22 cellular contexts compared by ENCODE assay signal in genomic region chr19:33399745-33400681, GRCh38. TPM values are rescaled to one million over a fixed set of nuclear protein-coding genes. Genes with fewer than 3 reads are reported as not detected.
A peak's percentile ranks its signal among the peaks of the same experiment; 100 is the strongest.
DNase-seq lines count a peak whose midpoint lies in the region; ATAC-seq and TF ChIP-seq lines count a peak whose summit lies in the region.
"Had no signal": no experiment of that assay in that cellular context is flagged by ENCODE, and none has a peak within 500 bp of the region (broad histone marks: within the 10 kb centered on the region; RNA-seq: fewer than 3 reads in every experiment).

No MANE protein-coding gene starts in this region.

- TF ChIP-seq POLR2A in esophagus squamous epithelium (IDR thresholded peaks at IDR 0.05), result no peak

- H3K27ac ChIP-seq in lower lobe of right lung, result no peak overlapping the region
- H3K27ac ChIP-seq in tibial artery, result no peak overlapping the region
- H3K27ac ChIP-seq in esophagus squamous epithelium, result no peak overlapping the region
- no peak overlapping the region for H3K27ac ChIP-seq in ascending aorta
- H3K27ac ChIP-seq: adrenal gland, brain microvascular endothelial cell, epithelial cell of prostate, neutrophil, psoas muscle, skin epidermis had no signal

- TF ChIP-seq CTCF in WTC11 (IDR thresholded peaks at IDR 0.05) (no peak), lower lobe of right lung (IDR thresholded peaks at IDR 0.05) (no peak), tibial artery (IDR thresholded peaks at IDR 0.05) (no peak), esophagus squamous epithelium (IDR thresholded peaks at IDR 0.05) (no peak), ascending aorta (IDR thresholded peaks at IDR 0.05) (no peak)

- intact Hi-C loops in lower lobe of right lung (cut with DNase I), result no loop called here
- intact Hi-C loops in tibial artery (cut with DNase I; ENCODE audit: low total_unique reads), result loop anchor here (10.0 kb wide), 1 partner anchor 95 kb away; the partner anchor contains the start of gene CEBPA
- intact Hi-C loops in esophagus squamous epithelium (cut with DNase I), result no loop called here
- intact Hi-C loops in ascending aorta (cut with DNase I), result loop anchor here (10.0 kb wide), 1 partner anchor 255 kb away; no protein-coding TSS in a partner anchor

- WGBS in esophagus squamous epithelium, 2 donors, result 90 to 93% methylated on average over 3 to 8 of the region's 22 CpGs

- H3K27ac Mint-ChIP-seq in activated naive CD8-positive, alpha-beta T cell treated with anti-CD3 and anti-CD28 coated beads, Interleukin-2, amount 10 ng/mL, durations not matched to agents 7 days and 5 days, result no peak overlapping the region
- no peak overlapping the region for H3K27ac Mint-ChIP-seq in activated naive CD8-positive, alpha-beta T cell treated with anti-CD3 and anti-CD28 coated beads for 36 hours
- no peak overlapping the region for H3K27ac Mint-ChIP-seq in WTC11
- H3K27ac Mint-ChIP-seq: memory B cell; T-helper 1 cell treated with Interleukin-12 subunit alpha and Interleukin-12 subunit beta and Interleukin-4 antibody, amounts not matched to agents 30 μg/mL and 1 μg/mL, for 36 hours had no signal

- H3K27me3 Mint-ChIP-seq in activated naive CD8-positive, alpha-beta T cell treated with anti-CD3 and anti-CD28 coated beads, Interleukin-2, amount 10 ng/mL, durations not matched to agents 7 days and 5 days, result no peaks in the 10 kb centered on the region
- H3K27me3 Mint-ChIP-seq in activated naive CD8-positive, alpha-beta T cell treated with anti-CD3 and anti-CD28 coated beads for 36 hours, result no peaks in the 10 kb centered on the region
- no peaks in the 10 kb centered on the region for H3K27me3 Mint-ChIP-seq in WTC11 (ENCODE audit: low read depth)
- H3K27me3 Mint-ChIP-seq: memory B cell, type B pancreatic cell had no signal

- H3K4me1 ChIP-seq in lower lobe of right lung, result peaks cover 24% of the 10 kb centered on the region
- H3K4me1 ChIP-seq in tibial artery, result peaks cover 0 to 28% (median 23%) of the 10 kb centered on the region in 4 donors
- H3K4me1 ChIP-seq in esophagus squamous epithelium, result peaks cover 10 to 31% (median 23%) of the 10 kb centered on the region in 3 donors
- peaks cover 0 to 11% of the 10 kb centered on the region in 2 donors for H3K4me1 ChIP-seq in ascending aorta

- CTCF ChIA-PET in WTC11 (lab: Charles Lee), result interaction anchor here (1.0 to 6.2 kb wide), 8 partner anchors 7 to 378 kb away, joined by 3 to 46 read pairs (median 4); no protein-coding TSS in a partner anchor

- H3K4me3 ChIP-seq in lower lobe of right lung, result no peak overlapping the region
- H3K4me3 ChIP-seq in tibial artery, result no peak overlapping the region
- H3K4me3 ChIP-seq in esophagus squamous epithelium, result no peak overlapping the region
- no peak overlapping the region for H3K4me3 ChIP-seq in ascending aorta
- H3K4me3 ChIP-seq: adrenal gland, psoas muscle, skin epidermis had no signal

- ATAC-seq in activated naive CD8-positive, alpha-beta T cell treated with anti-CD3 and anti-CD28 coated beads, Interleukin-2, amount 10 ng/mL, durations not matched to agents 7 days and 5 days (ENCODE audit: low read depth), result no peak
- ATAC-seq in WTC11, result peak; percentile 20; the same call in 1 of the 2 replicates
- ATAC-seq in lower lobe of right lung, result no peak
- no peak for ATAC-seq in GM21390 (IDR thresholded peaks at IDR 0.05; ENCODE audit: unreplicated experiment)
- ATAC-seq: psoas muscle had no signal

- H3K9me3 Mint-ChIP-seq in activated naive CD8-positive, alpha-beta T cell treated with anti-CD3 and anti-CD28 coated beads, Interleukin-2, amount 10 ng/mL, durations not matched to agents 7 days and 5 days, result no peaks in the 10 kb centered on the region
- no peaks in the 10 kb centered on the region for H3K9me3 Mint-ChIP-seq in activated naive CD8-positive, alpha-beta T cell treated with anti-CD3 and anti-CD28 coated beads for 36 hours
- no peaks in the 10 kb centered on the region for H3K9me3 Mint-ChIP-seq in WTC11
- H3K9me3 Mint-ChIP-seq: memory B cell; T-helper 1 cell treated with Interleukin-12 subunit alpha and Interleukin-12 subunit beta and Interleukin-4 antibody, amounts not matched to agents 30 μg/mL and 1 μg/mL, for 36 hours; type B pancreatic cell had no signal

- H3K9me3 ChIP-seq in lower lobe of right lung (no peaks in the 10 kb centered on the region), tibial artery (no peaks in the 10 kb centered on the region), esophagus squamous epithelium (no peaks in the 10 kb centered on the region), ascending aorta (no peaks in the 10 kb centered on the region)
- H3K9me3 ChIP-seq: adrenal gland, neutrophil, psoas muscle had no signal

- POLR2A ChIA-PET in activated naive CD8-positive, alpha-beta T cell treated with anti-CD3 and anti-CD28 coated beads, Interleukin-2, amount 10 ng/mL, durations not matched to agents 7 days and 5 days (lab: Charles Lee), result no interaction called here
- POLR2A ChIA-PET in WTC11 (lab: Charles Lee), result no interaction called here

- H3K36me3 ChIP-seq in lower lobe of right lung (peaks cover 6% of the 10 kb centered on the region), tibial artery (peaks cover 0 to 15% (median 0%) of the 10 kb centered on the region in 3 donors), esophagus squamous epithelium (peaks cover 0 to 19% (median 0%) of the 10 kb centered on the region in 3 donors), ascending aorta (no peaks in the 10 kb centered on the region)
- H3K36me3 ChIP-seq: adrenal gland, brain microvascular endothelial cell, neutrophil had no signal

- no peaks in the 10 kb centered on the region for H3K36me3 Mint-ChIP-seq in activated naive CD8-positive, alpha-beta T cell treated with anti-CD3 and anti-CD28 coated beads, Interleukin-2, amount 10 ng/mL, durations not matched to agents 7 days and 5 days
- H3K36me3 Mint-ChIP-seq in activated naive CD8-positive, alpha-beta T cell treated with anti-CD3 and anti-CD28 coated beads for 36 hours, result no peaks in the 10 kb centered on the region
- no peaks in the 10 kb centered on the region for H3K36me3 Mint-ChIP-seq in WTC11
- H3K36me3 Mint-ChIP-seq: memory B cell, type B pancreatic cell had no signal

- DNase-seq in activated naive CD8-positive, alpha-beta T cell treated with anti-CD3 and anti-CD28 coated beads, Interleukin-2, amount 10 ng/mL, durations not matched to agents 7 days and 5 days, result peak; percentile 25
- DNase-seq in activated naive CD8-positive, alpha-beta T cell treated with anti-CD3 and anti-CD28 coated beads for 36 hours, result no peak
- DNase-seq in WTC11 (ENCODE audit: low spot score) (peak; percentile 21), lower lobe of right lung (peak; percentile 45), tibial artery (peak; percentile 15 to 56), esophagus squamous epithelium (lab: John Stamatoyannopoulos, UW) (no peak), ascending aorta (ENCODE audit: low spot score in 2 of 2) (no peak)
- DNase-seq: activated gamma-delta T cell treated with Interleukin-2 at 50 U/mL for 16 hours; activated T-cell treated with anti-CD3 and anti-CD28 coated beads, Interleukin-2, amount 50 U/mL, for 1 hour; brain microvascular endothelial cell; Kasumi-1; NCI-H446; NCI-H774 had no signal

- no peaks in the 10 kb centered on the region for H3K4me1 Mint-ChIP-seq in activated naive CD8-positive, alpha-beta T cell treated with anti-CD3 and anti-CD28 coated beads, Interleukin-2, amount 10 ng/mL, durations not matched to agents 7 days and 5 days
- no peaks in the 10 kb centered on the region for H3K4me1 Mint-ChIP-seq in activated naive CD8-positive, alpha-beta T cell treated with anti-CD3 and anti-CD28 coated beads for 36 hours
- peaks cover 5% of the 10 kb centered on the region for H3K4me1 Mint-ChIP-seq in WTC11
- H3K4me1 Mint-ChIP-seq: memory B cell had no signal

- no peaks in the 10 kb centered on the region for H3K27me3 ChIP-seq in lower lobe of right lung (ENCODE audit: low read depth)
- H3K27me3 ChIP-seq in tibial artery, result no peaks in the 10 kb centered on the region
- H3K27me3 ChIP-seq in esophagus squamous epithelium, result no peaks in the 10 kb centered on the region
- no peaks in the 10 kb centered on the region for H3K27me3 ChIP-seq in ascending aorta
- H3K27me3 ChIP-seq: adrenal gland, brain microvascular endothelial cell, neutrophil had no signal

- no peak overlapping the region for H3K4me3 Mint-ChIP-seq in activated naive CD8-positive, alpha-beta T cell treated with anti-CD3 and anti-CD28 coated beads, Interleukin-2, amount 10 ng/mL, durations not matched to agents 7 days and 5 days
- no peak overlapping the region for H3K4me3 Mint-ChIP-seq in activated naive CD8-positive, alpha-beta T cell treated with anti-CD3 and anti-CD28 coated beads for 36 hours
- no peak overlapping the region for H3K4me3 Mint-ChIP-seq in WTC11
- H3K4me3 Mint-ChIP-seq: memory B cell; T-helper 1 cell treated with Interleukin-12 subunit alpha and Interleukin-12 subunit beta and Interleukin-4 antibody, amounts not matched to agents 30 μg/mL and 1 μg/mL, for 36 hours; type B pancreatic cell had no signal

TF ChIP-seq in WTC11, 78 proteins besides CTCF, POLR2A, EP300 and RAD21:
- TF ChIP-seq GABPB1 (CRISPR knock-in tag; IDR thresholded peaks at IDR 0.05) (peak; percentile 51), NR3C1 (CRISPR knock-in tag; conservative IDR thresholded peaks at IDR 0.05; ENCODE audit: low read depth) (no peak)

RNA-seq across cellular contexts. Expression of gene CEBPG, which starts 26.5 kb away (rescaled TPM):
- 10 to 100 TPM; 26.2 to 26.3 TPM for total RNA-seq in activated naive CD8-positive, alpha-beta T cell treated with anti-CD3 and anti-CD28 coated beads, Interleukin-2, amount 10 ng/mL, durations not matched to agents 7 days and 5 days
- 10 to 100 TPM; 30.1 to 30.9 TPM for total RNA-seq in activated naive CD8-positive, alpha-beta T cell treated with anti-CD3 and anti-CD28 coated beads for 36 hours
- total RNA-seq in WTC11 (2021) (28.9 to 33.1 TPM (median 30.4 TPM) in 3 replicates), lower lobe of right lung (29.6 TPM), esophagus squamous epithelium (10 to 100 TPM; 18.5 to 31.6 (median 26.8) TPM), ascending aorta (21.9 TPM)

Comparison
In these comparisons a context has a peak if more than half of its experiments do, and no peak if none do; other contexts are left out.
1. DNase-seq: peak in activated naive CD8-positive, alpha-beta T cell treated with anti-CD3 and anti-CD28 coated beads, Interleukin-2, amount 10 ng/mL, durations not matched to agents 7 days and 5 days (single experiment), WTC11 (single experiment), lower lobe of right lung (single experiment) and tibial artery (2 of 2); none in activated naive CD8-positive, alpha-beta T cell treated with anti-CD3 and anti-CD28 coated beads for 36 hours (single experiment), esophagus squamous epithelium (single experiment) and ascending aorta (0 of 2).
2. intact Hi-C loops: an anchor here in tibial artery (10.0 kb wide) and ascending aorta (10.0 kb wide); none called in lower lobe of right lung and esophagus squamous epithelium.